ENCODE assay signal across 17 cellular contexts in the genomic region with DNA sequence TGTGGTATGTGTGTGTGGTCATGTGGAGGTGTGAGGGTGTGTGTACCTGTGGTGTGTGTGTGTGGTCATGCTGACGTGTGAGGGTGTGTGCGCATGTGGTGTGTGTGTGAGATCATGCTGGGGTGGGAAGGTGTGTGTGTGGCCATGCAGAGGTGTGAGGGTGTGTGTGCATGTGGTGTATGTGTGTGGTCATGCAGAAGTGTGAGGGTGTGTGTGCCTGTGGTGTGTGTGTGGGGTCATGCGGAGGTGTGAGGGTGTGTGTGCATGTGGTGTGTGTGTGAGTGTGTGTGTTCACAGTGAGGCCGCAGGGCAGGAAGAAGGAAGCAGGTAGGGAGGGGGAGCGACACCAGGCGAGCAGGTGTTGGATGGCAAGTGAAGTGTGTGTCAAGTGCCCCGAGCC.
DNase-seq lines count a peak whose midpoint lies in the region; ATAC-seq, FAIRE-seq and TF ChIP-seq lines count a peak whose summit lies in the region.
"Had no signal": no experiment of that assay in that cellular context is flagged by ENCODE, and none has a peak within 500 bp of the region (broad histone marks: within the 10 kb centered on the region; RNA-seq: fewer than 3 reads in every experiment).

No MANE protein-coding gene starts in this region.

- H2BK5ac ChIP-seq in H1 (ENCODE audit: low read depth, low read length) (peak overlapping the region; percentile 36; the same call in 1 of the 2 replicates), trophoblast cell (ENCODE audit: low read depth, low read length, poor library complexity) (no peak overlapping the region)

- TF ChIP-seq POLR2A in H1 (IDR thresholded peaks at IDR 0.05; ENCODE audit: control extremely low read depth in 1 of 2, low read depth in 2 of 2, low read length in 2 of 2) (no peak), heart left ventricle (IDR thresholded peaks at IDR 0.05) (no peak)

- TF ChIP-seq RAD21 in H1 (IDR thresholded peaks at IDR 0.05 in 1 of 2, conservative IDR thresholded peaks at IDR 0.05 in 1 of 2; ENCODE audit: low read depth in 2 of 2, low read length in 2 of 2) = no peak

- no peaks in the 10 kb centered on the region; the same call in 1 of the 2 replicates for H3K4me1 ChIP-seq in HEK293 (ENCODE audit: control insufficient read depth, insufficient read depth, low read length)
- no peaks in the 10 kb centered on the region; a peak in 1 of 7 replicates for H3K4me1 ChIP-seq in H1 (replicated peaks in 1 of 4; ENCODE audit: control insufficient read depth in 3 of 4, insufficient read depth in 4 of 4, low read length in 3 of 4)
- peaks cover 4 to 15% of the 10 kb centered on the region in 2 experiments for H3K4me1 ChIP-seq in trophoblast cell (ENCODE audit: control insufficient read depth in 1 of 2, insufficient read depth in 2 of 2, low read length in 2 of 2)
- no peaks in the 10 kb centered on the region for H3K4me1 ChIP-seq in kidney (ENCODE audit: control insufficient read depth in 1 of 2, insufficient read depth in 1 of 2, low read depth in 1 of 2, low read length in 2 of 2)
- H3K4me1 ChIP-seq in heart left ventricle = peaks cover 0 to 12% (median 0%) of the 10 kb centered on the region in 12 donors

- 98% methylated on average over 7 of the region's 7 CpGs; no CpG with 5 or more reads in 1 of the 2 experiments for WGBS in H1 (ENCODE audit: extremely low coverage in 1 of 2, insufficient coverage in 1 of 2, insufficient read length in 1 of 2, insufficient replicate concordance in 2 of 2, low coverage in 1 of 2, low lambda C conversion rate in 2 of 2, missing lambda C conversion rate in 1 of 2), 2 experiments
- no CpG with 5 or more reads among the region's 7 CpGs for WGBS in trophoblast cell (ENCODE audit: extremely low coverage, insufficient coverage, insufficient read length)
- WGBS in heart left ventricle, 4 donors = 91 to 96% (median 94%) methylated on average over 7 of the region's 7 CpGs

- no peaks in the 10 kb centered on the region; a peak in 2 of 7 replicates for H3K27me3 ChIP-seq in H1 (replicated peaks in 1 of 4; ENCODE audit: control insufficient read depth in 3 of 4, extremely low read depth in 1 of 4, insufficient read depth in 3 of 4, low read length in 3 of 4)
- no peaks in the 10 kb centered on the region for H3K27me3 ChIP-seq in trophoblast cell (ENCODE audit: insufficient read depth, low read length)
- H3K27me3 ChIP-seq in heart left ventricle = no peaks in the 10 kb centered on the region

- H3K9ac ChIP-seq in H1 (replicated peaks in 1 of 4; ENCODE audit: extremely low read depth in 1 of 4, low read depth in 3 of 4, low read length in 3 of 4) (no peak overlapping the region), trophoblast cell (ENCODE audit: low read length) (no peak overlapping the region), kidney (ENCODE audit: low read length in 2 of 2) (no peak overlapping the region)

- POLR2A ChIA-PET in HEK293 (lab: Yijun Ruan, JAX) (no interaction called here), H1 (lab: Charles Lee; ENCODE audit: partially characterized antibody) (no interaction called here)

- no peaks in the 10 kb centered on the region for H3K79me2 ChIP-seq in H1 (ENCODE audit: control insufficient read depth in 1 of 2, insufficient read depth in 2 of 2, low read length in 2 of 2)
- H3K79me2 ChIP-seq in trophoblast cell (ENCODE audit: control insufficient read depth, insufficient read depth, low read length, poor library complexity) = no peaks in the 10 kb centered on the region

- no peak overlapping the region for H3K18ac ChIP-seq in H1 (ENCODE audit: extremely low read depth, low read length)
- H3K18ac ChIP-seq in trophoblast cell (ENCODE audit: low read length) = no peak overlapping the region

- H2AK5ac ChIP-seq in H1 (ENCODE audit: low read depth, low read length) = peak overlapping the region; percentile 75
- no peak overlapping the region for H2AK5ac ChIP-seq in trophoblast cell (ENCODE audit: low read length)

- no peaks in the 10 kb centered on the region for H3K9me3 ChIP-seq in HEK293 (ENCODE audit: control insufficient read depth, insufficient read depth, low read depth, low read length)
- no peaks in the 10 kb centered on the region for H3K9me3 ChIP-seq in H1 (ENCODE audit: insufficient read depth in 2 of 2, low read depth in 1 of 2, low read length in 1 of 2)
- H3K9me3 ChIP-seq in trophoblast cell (ENCODE audit: insufficient read depth, low read depth, low read length) = peaks cover 7% of the 10 kb centered on the region
- H3K9me3 ChIP-seq in kidney (ENCODE audit: control insufficient read depth in 1 of 2, low read length in 2 of 2) = no peaks in the 10 kb centered on the region
- H3K9me3 ChIP-seq in heart left ventricle = no peaks in the 10 kb centered on the region

- H3K56ac ChIP-seq in H1 (replicated peaks; ENCODE audit: insufficient read length, low read depth, low read length) = no peak overlapping the region

- H4K91ac ChIP-seq in H1 (replicated peaks; ENCODE audit: insufficient read length, low read length) = peak overlapping the region; percentile 59
- no peak overlapping the region for H4K91ac ChIP-seq in trophoblast cell (ENCODE audit: low read depth, low read length)

- H3K14ac ChIP-seq in H1 (ENCODE audit: insufficient read length) (no peak overlapping the region), trophoblast cell (ENCODE audit: low read length) (no peak overlapping the region)

- ATAC-seq in HG02610 (IDR thresholded peaks at IDR 0.05; ENCODE audit: unreplicated experiment) (no peak), heart left ventricle (no peak)
- ATAC-seq: Panc1, SK-N-SH treated with all-trans-retinoic acid at 6 μM for 48 hours had no signal

- H3K4me2 ChIP-seq in H1 (ENCODE audit: insufficient read depth in 1 of 2, low read depth in 2 of 2, low read length in 2 of 2) (no peak overlapping the region), trophoblast cell (ENCODE audit: low read length) (no peak overlapping the region)

- H3K4me3 ChIP-seq in HEK293 (ENCODE audit: low read depth, low read length) (no peak overlapping the region), H1 (ENCODE audit: extremely low read depth in 1 of 4, insufficient read depth in 2 of 4, low read depth in 3 of 4, low read length in 4 of 4) (no peak overlapping the region), trophoblast cell (ENCODE audit: low read depth, low read length) (peak overlapping the region; percentile 13), kidney (ENCODE audit: low read length in 2 of 2) (no peak overlapping the region), heart left ventricle (no peak overlapping the region)

- H4K20me1 ChIP-seq in H1 (replicated peaks in 1 of 2; ENCODE audit: control insufficient read depth in 1 of 2, insufficient read depth in 2 of 2, low read length in 2 of 2) = peaks cover 0 to 7% of the 10 kb centered on the region in 2 experiments

- H2AFZ ChIP-seq in H1 (ENCODE audit: low read length) (no peak overlapping the region), trophoblast cell (ENCODE audit: insufficient read depth, low read length, poor library complexity) (no peak overlapping the region)

- peaks cover 8% of the 10 kb centered on the region; the same call in 1 of the 2 replicates for H3K23me2 ChIP-seq in H1 (ENCODE audit: low read depth, low read length)

- H3K79me1 ChIP-seq in H1 (ENCODE audit: low read depth, low read length) (peaks cover 4% of the 10 kb centered on the region; the same call in 1 of the 2 replicates), trophoblast cell (ENCODE audit: low read length) (no peaks in the 10 kb centered on the region)

- H4K8ac ChIP-seq in H1 (ENCODE audit: extremely low read depth, insufficient read depth, low read length) = no peak overlapping the region
- no peak overlapping the region for H4K8ac ChIP-seq in trophoblast cell (ENCODE audit: low read depth, low read length)

- H2BK120ac ChIP-seq in H1 (replicated peaks; ENCODE audit: low read depth, low read length) (no peak overlapping the region), trophoblast cell (ENCODE audit: insufficient read depth, low read length, poor library complexity) (no peak overlapping the region)

- no peak overlapping the region for H4K5ac ChIP-seq in H1 (ENCODE audit: insufficient read length, low read depth, low read length)

- FAIRE-seq in H1 (lab: Jason Lieb, UNC) (no peak), kidney (lab: Jason Lieb, UNC) (no peak)

- peak overlapping the region; percentile 95; the same call in 1 of the 2 replicates for H2BK12ac ChIP-seq in H1 (ENCODE audit: low read depth, low read length)
- no peak overlapping the region for H2BK12ac ChIP-seq in trophoblast cell (ENCODE audit: low read length)

- CTCF ChIA-PET in HEK293 (lab: Yijun Ruan, JAX) (interaction anchor here (1.0 kb wide), 1 partner anchor 117 kb away, joined by 3 read pairs; no protein-coding TSS in a partner anchor), H1 (lab: Charles Lee; ENCODE audit: partially characterized antibody) (interaction anchor here (1.3 to 1.6 kb wide), 2 partner anchors 61 to 117 kb away, joined by 3 to 9 read pairs; no protein-coding TSS in a partner anchor)

- no peak overlapping the region for H4K12ac ChIP-seq in trophoblast cell (ENCODE audit: low read depth, low read length)

- no peak overlapping the region for H3K27ac ChIP-seq in HEK293 (ENCODE audit: extremely low read depth, low read depth, low read length)
- no peak overlapping the region for H3K27ac ChIP-seq in H1 (ENCODE audit: low read depth, low read length)
- no peak overlapping the region for H3K27ac ChIP-seq in trophoblast cell (ENCODE audit: low read depth, low read length)
- H3K27ac ChIP-seq in kidney (ENCODE audit: low read depth in 2 of 2, low read length in 2 of 2) = no peak overlapping the region
- H3K27ac ChIP-seq in heart left ventricle = no peak overlapping the region

- H3K36me3 ChIP-seq in HEK293 (ENCODE audit: control insufficient read depth in 2 of 2, insufficient read depth in 1 of 2, low read length in 2 of 2) (no peaks in the 10 kb centered on the region), H1 (ENCODE audit: control insufficient read depth in 2 of 4, insufficient read depth in 4 of 4, low read length in 3 of 4) (no peaks in the 10 kb centered on the region), trophoblast cell (ENCODE audit: control insufficient read depth in 1 of 2, insufficient read depth in 2 of 2, low read length in 2 of 2) (no peaks in the 10 kb centered on the region), kidney (ENCODE audit: control insufficient read depth in 1 of 2, insufficient read depth in 2 of 2, low read length in 2 of 2) (no peaks in the 10 kb centered on the region), heart left ventricle (no peaks in the 10 kb centered on the region)

- H2BK20ac ChIP-seq in H1 (ENCODE audit: low read length) = no peak overlapping the region

- peak overlapping the region; percentile 99 for H2BK15ac ChIP-seq in H1 (ENCODE audit: low read length)

- H3K23ac ChIP-seq in H1 (ENCODE audit: insufficient read length) = no peak overlapping the region
- peak overlapping the region; percentile 83 for H3K23ac ChIP-seq in trophoblast cell (ENCODE audit: low read length)

- intact Hi-C loops in kidney (cut with DNase I) = no loop called here
- intact Hi-C loops in heart left ventricle (cut with DNase I) = no loop called here

- no peak for TF ChIP-seq CTCF in HEK293 (tag by site-specific recombination; IDR thresholded peaks at IDR 0.05)
- TF ChIP-seq CTCF in H1 (IDR thresholded peaks at IDR 0.05; ENCODE audit: control extremely low read depth in 1 of 3, insufficient read depth in 1 of 3, low read depth in 1 of 3, low read length in 3 of 3) = no peak
- no peak for TF ChIP-seq CTCF in kidney (IDR thresholded peaks at IDR 0.05; ENCODE audit: borderline replicate concordance, extremely low read depth, insufficient read depth)
- TF ChIP-seq CTCF in heart left ventricle (IDR thresholded peaks at IDR 0.05) = no peak

- DNase-seq in NCI-H2107 treated with DMSO at 0.1 percent for 48 hours (lab: John Stamatoyannopoulos, UW; ENCODE audit: unreplicated experiment) (peak; percentile 24), NCI-H2107 (lab: John Stamatoyannopoulos, UW) (no peak), H1 (ENCODE audit: low read depth in 1 of 2, low spot score in 2 of 2) (no peak), trophoblast cell (no peak), kidney (no peak), heart left ventricle (no peak)
- DNase-seq: 8988T, Calu3, GF-D8, NCI-H2081 treated with DMSO at 0.1 percent for 48 hours, NCI-H446, NCI-H82, SHP77 had no signal

- H3K4ac ChIP-seq in H1 (replicated peaks; ENCODE audit: insufficient read length, low read depth, low read length) (no peak overlapping the region), trophoblast cell (ENCODE audit: low read depth, low read length) (no peak overlapping the region)

- no peak for TF ChIP-seq EP300 in H1 (IDR thresholded peaks at IDR 0.05; ENCODE audit: borderline replicate concordance in 1 of 2, low read depth in 2 of 2, low read length in 2 of 2)
